Comparison of ENCODE assay signal across 1 cellular context in the genomic region with DNA sequence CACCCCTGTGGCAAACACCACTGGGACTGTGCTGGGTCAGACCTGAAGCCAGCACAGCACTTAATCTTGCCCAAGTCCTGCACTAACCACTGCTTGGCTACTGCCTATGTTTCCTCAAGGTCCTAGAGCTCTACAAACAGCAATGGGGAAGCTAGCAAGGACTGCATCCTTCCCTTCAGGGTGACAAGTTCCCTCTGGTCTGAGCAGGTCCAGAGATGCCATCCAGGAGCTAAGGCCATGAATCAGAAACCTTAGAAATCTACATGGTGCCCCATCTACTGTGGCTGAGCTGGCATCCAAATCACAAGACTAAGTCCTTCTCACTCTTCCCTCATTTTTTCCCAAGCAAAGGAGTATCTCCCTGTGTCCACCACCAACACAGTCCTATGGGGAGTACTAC.
TF ChIP-seq lines count a peak whose summit lies in the region.

No MANE protein-coding gene starts in this region.

TF ChIP-seq in IMR-90, 13 proteins besides CTCF, POLR2A, EP300 and RAD21:
- TF ChIP-seq NFE2L2 (IDR thresholded peaks at IDR 0.05; ENCODE audit: low read depth, low read length) (no peak), CHD1 (IDR thresholded peaks at IDR 0.05; ENCODE audit: low read depth, low read length) (no peak), MAZ (IDR thresholded peaks at IDR 0.05; ENCODE audit: borderline replicate concordance, low read depth, low read length) (no peak), MAFK (IDR thresholded peaks at IDR 0.05; ENCODE audit: low read depth, low read length) (no peak)
